In the genomic region with DNA sequence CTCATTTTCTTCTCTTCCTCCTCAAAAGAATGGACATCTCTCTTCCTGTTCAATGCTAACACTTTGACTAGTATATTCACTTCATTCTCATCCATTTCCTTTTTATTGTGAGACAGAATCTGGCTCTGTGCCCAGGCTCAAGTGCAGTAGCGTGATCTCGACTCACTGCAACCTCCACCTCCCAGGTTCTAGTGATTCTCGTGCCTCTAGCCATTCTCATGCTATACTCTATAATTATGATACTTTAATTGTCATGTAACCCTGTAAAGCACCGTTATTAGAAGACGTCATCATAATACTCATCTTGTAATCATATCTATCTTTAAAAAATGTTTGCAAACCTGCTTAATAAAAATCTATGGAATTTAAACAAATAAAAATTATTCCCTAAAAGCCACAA, we compare ENCODE assay signal across 17 cellular contexts.
DNase-seq lines count a peak whose midpoint lies in the region; ATAC-seq lines count a peak whose summit lies in the region.
"Had no signal": no experiment of that assay in that cellular context is flagged by ENCODE, and none has a peak within 500 bp of the region (broad histone marks: within the 10 kb centered on the region; RNA-seq: fewer than 3 reads in every experiment).

No MANE protein-coding gene starts in this region.

- ATAC-seq in HG02759 (IDR thresholded peaks at IDR 0.05; ENCODE audit: unreplicated experiment), result no peak
- ATAC-seq: activated CD4-positive, CD25-positive, alpha-beta regulatory T cell treated with anti-CD3 and anti-CD28 coated beads, Interleukin-2, amount 50 U/mL, for 24 hours; activated T-helper 17 cell treated with anti-CD3 and anti-CD28 coated beads, Interleukin-2, amount 50 U/mL, for 72 hours; lower lobe of right lung had no signal

- DNase-seq in COR-L47 (lab: John Stamatoyannopoulos, UW), result peak; percentile 86
- DNase-seq in HT1080 (ENCODE audit: low read depth), result peak; percentile 63
- DNase-seq in NCI-H2171 (lab: John Stamatoyannopoulos, UW), result peak; percentile 26
- peak; percentile 27 to 60 for DNase-seq in SHP77 (lab: John Stamatoyannopoulos, UW)
- DNase-seq in ACHN, result no peak
- no peak for DNase-seq in SW480 (ENCODE audit: low spot score)
- DNase-seq in NCI-H446 (lab: John Stamatoyannopoulos, UW), result no peak
- DNase-seq: esophagus squamous epithelium; head of caudate nucleus; lower lobe of right lung; naive B cell; ovary; stimulated activated CD4-positive, alpha-beta T cell treated with anti-CD3 and anti-CD28 coated beads, Interleukin-2, amount 100 ng/mL, for 24 hours; T-helper 9 cell had no signal

- in situ Hi-C loops in ACHN (cut with HindIII; ENCODE audit: low pct_ligation_motif_present, low pct_unique_long_range_greater_than_20kb, low sequenced_read_pairs), result no loop called here

Comparison
In these comparisons a context has a peak if more than half of its experiments do, and no peak if none do; other contexts are left out.
1. DNase-seq: peak in COR-L47 (single experiment), HT1080 (single experiment), NCI-H2171 (single experiment) and SHP77 (2 of 2); none in ACHN (single experiment), SW480 (single experiment) and NCI-H446 (0 of 2).